Comparison of ENCODE assay signal across 12 cellular contexts in genomic region chr16:2664522-2665096, GRCh38. TPM values are rescaled to one million over a fixed set of nuclear protein-coding genes. Genes with fewer than 3 reads are reported as not detected.
A peak's percentile ranks its signal among the peaks of the same experiment; 100 is the strongest.
DNase-seq lines count a peak whose midpoint lies in the region; ATAC-seq and TF ChIP-seq lines count a peak whose summit lies in the region.
"Had no signal": no experiment of that assay in that cellular context is flagged by ENCODE, and none has a peak within 500 bp of the region (broad histone marks: within the 10 kb centered on the region; RNA-seq: fewer than 3 reads in every experiment).

No MANE protein-coding gene starts in this region.

- peak overlapping the region; percentile 75 for H3K9ac ChIP-seq in mesenchymal stem cell (ENCODE audit: low read length)

- H3K4me1 ChIP-seq in CD8-positive, alpha-beta memory T cell (ENCODE audit: insufficient read depth, low read length), result no peaks in the 10 kb centered on the region
- H3K4me1 ChIP-seq in mesenchymal stem cell (ENCODE audit: control insufficient read depth, insufficient read depth, low read depth, low read length), result peaks cover under 1% of the 10 kb centered on the region

- H3K23ac ChIP-seq in mesenchymal stem cell (ENCODE audit: low read length in 2 of 2), result no peak overlapping the region

- no peak for TF ChIP-seq RAD21 in Ishikawa (IDR thresholded peaks at IDR 0.05; ENCODE audit: low read depth)

- no peak for ATAC-seq in activated T-helper 17 cell treated with anti-CD3 and anti-CD28 coated beads, Interleukin-2, amount 50 U/mL, for 72 hours (replicated peaks)
- ATAC-seq in GM18517 (IDR thresholded peaks at IDR 0.05; ENCODE audit: unreplicated experiment) (no peak), Right ventricle myocardium inferior (no peak)
- ATAC-seq: psoas muscle had no signal

- TF ChIP-seq EP300 in Ishikawa (IDR thresholded peaks at IDR 0.05; ENCODE audit: borderline replicate concordance), result no peak

- H3K4me2 ChIP-seq in mesenchymal stem cell (ENCODE audit: low read length, poor library complexity, severe bottlenecking), result no peak overlapping the region

- POLR2A ChIA-PET in CD8-positive, alpha-beta memory T cell (lab: Charles Lee), result no interaction called here
- POLR2A ChIA-PET in GM10248 (lab: Yijun Ruan, JAX), result no interaction called here

- intact Hi-C loops in Right ventricle myocardium inferior (cut with DNase I), result no loop called here

- no peak overlapping the region for H3K4ac ChIP-seq in mesenchymal stem cell (ENCODE audit: low read depth in 1 of 2, low read length in 2 of 2)

- CTCF ChIA-PET in CD8-positive, alpha-beta memory T cell (lab: Charles Lee), result interaction anchor here (0.6 kb wide), 1 partner anchor 296 kb away, joined by 3 read pairs; no protein-coding TSS in a partner anchor
- CTCF ChIA-PET in GM10248 (lab: Yijun Ruan, JAX), result interaction anchor here (1.4 kb wide), 1 partner anchor 62 kb away, joined by 3 read pairs; no protein-coding TSS in a partner anchor

- H3K9me3 ChIP-seq in CD8-positive, alpha-beta memory T cell (ENCODE audit: low read length), result no peaks in the 10 kb centered on the region
- no peaks in the 10 kb centered on the region for H3K9me3 ChIP-seq in mesenchymal stem cell (ENCODE audit: control insufficient read depth, low read length)
- H3K9me3 ChIP-seq: psoas muscle had no signal

- no peak overlapping the region for H3K18ac ChIP-seq in mesenchymal stem cell (ENCODE audit: low read depth in 1 of 2, low read length in 2 of 2)

- no peak overlapping the region for H2AK5ac ChIP-seq in mesenchymal stem cell (ENCODE audit: low read length, severe bottlenecking)

- H3K27me3 ChIP-seq in CD8-positive, alpha-beta memory T cell (ENCODE audit: insufficient read depth, low read length, poor library complexity, severe bottlenecking), result no peaks in the 10 kb centered on the region
- H3K27me3 ChIP-seq in mesenchymal stem cell (ENCODE audit: control insufficient read depth in 1 of 2, insufficient read depth in 1 of 2, low read length in 2 of 2), result no peaks in the 10 kb centered on the region

- no peaks in the 10 kb centered on the region for H3K27me3 Mint-ChIP-seq in CD8-positive, alpha-beta memory T cell
- no peaks in the 10 kb centered on the region for H3K27me3 Mint-ChIP-seq in activated T-helper 17 cell treated with anti-CD3 and anti-CD28 coated beads, Interleukin-2, amount 50 U/mL, for 72 hours

- H3K79me1 ChIP-seq in mesenchymal stem cell (replicated peaks; ENCODE audit: low read length, poor library complexity, severe bottlenecking), result peaks cover 5% of the 10 kb centered on the region

- H2BK15ac ChIP-seq in mesenchymal stem cell (ENCODE audit: low read depth, poor library complexity, severe bottlenecking), result no peak overlapping the region

- H3K9me3 Mint-ChIP-seq in CD8-positive, alpha-beta memory T cell, result no peaks in the 10 kb centered on the region
- no peaks in the 10 kb centered on the region for H3K9me3 Mint-ChIP-seq in activated T-helper 17 cell treated with anti-CD3 and anti-CD28 coated beads, Interleukin-2, amount 50 U/mL, for 72 hours

- H2BK120ac ChIP-seq in mesenchymal stem cell (ENCODE audit: low read depth, low read length), result no peak overlapping the region

- no peak overlapping the region for H2BK12ac ChIP-seq in mesenchymal stem cell (ENCODE audit: low read length in 2 of 2)

- 95% methylated on average over 12 of the region's 14 CpGs for WGBS in mesenchymal stem cell

- no peak overlapping the region for H3K14ac ChIP-seq in mesenchymal stem cell (ENCODE audit: low read length in 2 of 2)

- peaks cover 30 to 40% (median 30%) of the 10 kb centered on the region in 3 donors for H3K4me1 Mint-ChIP-seq in CD8-positive, alpha-beta memory T cell
- H3K4me1 Mint-ChIP-seq in activated T-helper 17 cell treated with anti-CD3 and anti-CD28 coated beads, Interleukin-2, amount 50 U/mL, for 72 hours, result peaks cover 44% of the 10 kb centered on the region

- H3K4me3 Mint-ChIP-seq in CD8-positive, alpha-beta memory T cell, result no peak overlapping the region
- peak overlapping the region; percentile 97 for H3K4me3 Mint-ChIP-seq in activated T-helper 17 cell treated with anti-CD3 and anti-CD28 coated beads, Interleukin-2, amount 50 U/mL, for 72 hours

- no peak overlapping the region for H4K8ac ChIP-seq in mesenchymal stem cell (ENCODE audit: low read length)

- peaks cover 3% of the 10 kb centered on the region for H3K36me3 ChIP-seq in CD8-positive, alpha-beta memory T cell (ENCODE audit: insufficient read depth, low read length)
- H3K36me3 ChIP-seq in mesenchymal stem cell (ENCODE audit: control insufficient read depth in 1 of 2, insufficient read depth in 2 of 2, low read depth in 1 of 2, low read length in 2 of 2), result peaks cover 19 to 36% of the 10 kb centered on the region in 2 experiments

- peaks cover 0 to 52% (median 5%) of the 10 kb centered on the region in 3 donors for H3K36me3 Mint-ChIP-seq in CD8-positive, alpha-beta memory T cell
- peaks cover 98% of the 10 kb centered on the region for H3K36me3 Mint-ChIP-seq in activated T-helper 17 cell treated with anti-CD3 and anti-CD28 coated beads, Interleukin-2, amount 50 U/mL, for 72 hours (ENCODE audit: low read depth)

- H3K27ac Mint-ChIP-seq in CD8-positive, alpha-beta memory T cell, result peak overlapping the region in 7 of 8 donors; percentile 80 to 97 (median 88)
- H3K27ac Mint-ChIP-seq in activated T-helper 17 cell treated with anti-CD3 and anti-CD28 coated beads, Interleukin-2, amount 50 U/mL, for 72 hours, result peak overlapping the region; percentile 99

- no peak for TF ChIP-seq CTCF in GM10248 (IDR thresholded peaks at IDR 0.05; ENCODE audit: control extremely low read depth, extremely low read depth, low read depth, missing control alignments)

- H2BK5ac ChIP-seq in mesenchymal stem cell (ENCODE audit: low read depth, low read length, poor library complexity, severe bottlenecking), result no peak overlapping the region

- no peak overlapping the region for H2AFZ ChIP-seq in mesenchymal stem cell (ENCODE audit: low read depth, low read length)

- no peak overlapping the region for H3K4me3 ChIP-seq in CD8-positive, alpha-beta memory T cell (ENCODE audit: low read length)
- no peak overlapping the region for H3K4me3 ChIP-seq in mesenchymal stem cell (ENCODE audit: insufficient read depth in 1 of 2, low read depth in 1 of 2, low read length in 2 of 2)
- H3K4me3 ChIP-seq: psoas muscle had no signal

- peak overlapping the region; percentile 19 for H3K27ac ChIP-seq in CD8-positive, alpha-beta memory T cell (ENCODE audit: low read depth, low read length)
- no peak overlapping the region for H3K27ac ChIP-seq in mesenchymal stem cell (ENCODE audit: low read length, poor library complexity, severe bottlenecking)
- H3K27ac ChIP-seq: psoas muscle had no signal

- H4K91ac ChIP-seq in mesenchymal stem cell (ENCODE audit: low read length), result no peak overlapping the region

- DNase-seq in CD8-positive, alpha-beta memory T cell, result no peak
- DNase-seq in mesenchymal stem cell (no peak), GM10248 (ENCODE audit: extremely low spot score) (no peak), SIG-M5 (lab: John Stamatoyannopoulos, UW) (no peak), Right ventricle myocardium inferior (ENCODE audit: missing footprints) (no peak)
- DNase-seq: amygdala, KG1, psoas muscle, substantia nigra had no signal

TF ChIP-seq in Ishikawa, 13 proteins besides CTCF, POLR2A, EP300 and RAD21:
- TF ChIP-seq USF1 (IDR thresholded peaks at IDR 0.05) (no peak), NFIC (IDR thresholded peaks at IDR 0.05) (peak; percentile 82)

RNA-seq across cellular contexts. Expression of gene KCTD5, which starts 17.7 kb away (rescaled TPM):
- total RNA-seq in CD8-positive, alpha-beta memory T cell, result 10 to 100 TPM; 49.7 to 50.5 TPM
- polyA plus RNA-seq in CD8-positive, alpha-beta memory T cell, result 21.2 TPM
- 10 to 100 TPM; 42.2 to 79.1 TPM for total RNA-seq in activated T-helper 17 cell treated with anti-CD3 and anti-CD28 coated beads, Interleukin-2, amount 50 U/mL, for 72 hours
- polyA plus RNA-seq in mesenchymal stem cell (2013, experiment 1 of 2), result 29.8 TPM
- polyA plus RNA-seq in mesenchymal stem cell (2013, experiment 2 of 2), result 29.1 TPM
- 10.5 TPM for total RNA-seq in Right ventricle myocardium inferior

RNA-seq across cellular contexts. Expression of gene PRSS27, which starts 55.4 kb away (rescaled TPM):
- total RNA-seq in CD8-positive, alpha-beta memory T cell, result 1 to 10 TPM; 1.3 to 1.6 TPM
- not detected for polyA plus RNA-seq in CD8-positive, alpha-beta memory T cell
- 1 to 10 TPM; 2.2 to 2.9 TPM for total RNA-seq in activated T-helper 17 cell treated with anti-CD3 and anti-CD28 coated beads, Interleukin-2, amount 50 U/mL, for 72 hours
- 0.52 TPM for polyA plus RNA-seq in mesenchymal stem cell (2013, experiment 1 of 2)
- 0.68 TPM for polyA plus RNA-seq in mesenchymal stem cell (2013, experiment 2 of 2)
- 0.30 TPM for total RNA-seq in Right ventricle myocardium inferior
